18 cellular contexts compared by ENCODE assay signal in the genomic region with DNA sequence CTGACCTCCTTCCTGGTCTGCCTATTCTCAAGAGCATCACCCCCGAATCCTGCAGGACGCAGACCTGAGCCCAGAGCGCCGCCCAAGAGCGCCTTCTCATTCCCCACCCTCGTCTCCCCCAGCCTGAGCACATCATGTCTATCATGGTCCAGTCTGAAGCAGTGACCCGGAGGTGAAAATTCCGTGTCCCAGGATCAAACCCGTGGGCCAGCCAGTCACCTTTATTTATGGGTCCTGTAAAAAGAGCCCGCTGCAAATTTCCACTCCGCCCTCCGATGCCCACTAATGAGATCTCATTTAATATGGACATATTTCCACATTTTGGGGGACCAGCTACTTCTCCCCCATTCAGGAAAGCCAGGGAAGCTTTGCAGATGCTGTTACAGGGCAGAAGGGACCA.
DNase-seq lines count a peak whose midpoint lies in the region; ATAC-seq and TF ChIP-seq lines count a peak whose summit lies in the region.
"Had no signal": no experiment of that assay in that cellular context is flagged by ENCODE, and none has a peak within 500 bp of the region (broad histone marks: within the 10 kb centered on the region; RNA-seq: fewer than 3 reads in every experiment).

No MANE protein-coding gene starts in this region.

- H3K27ac Mint-ChIP-seq in nephron progenitor cell (peak overlapping the region; percentile 93), type B pancreatic cell (no peak overlapping the region), progenitor cell of endocrine pancreas (no peak overlapping the region)
- H3K27ac Mint-ChIP-seq: B cell; CD8-positive, alpha-beta T cell; H9 had no signal

- intact Hi-C loops in Right ventricle myocardium inferior (cut with DNase I), result no loop called here

- H3K27me3 Mint-ChIP-seq in nephron progenitor cell (ENCODE audit: low read depth, poor library complexity), result peaks cover 19% of the 10 kb centered on the region
- H3K27me3 Mint-ChIP-seq in type B pancreatic cell, result peaks cover 24% of the 10 kb centered on the region
- peaks cover 53% of the 10 kb centered on the region for H3K27me3 Mint-ChIP-seq in progenitor cell of endocrine pancreas

- no peak for TF ChIP-seq CTCF in right atrium auricular region (IDR thresholded peaks at IDR 0.05)
- TF ChIP-seq CTCF in nephron progenitor cell (IDR thresholded peaks at IDR 0.05), result no peak
- no peak for TF ChIP-seq CTCF in type B pancreatic cell (conservative IDR thresholded peaks at IDR 0.05)
- TF ChIP-seq CTCF in progenitor cell of endocrine pancreas (IDR thresholded peaks at IDR 0.05; ENCODE audit: unreplicated experiment), result no peak

- H3K36me3 ChIP-seq in right atrium auricular region, result no peaks in the 10 kb centered on the region
- H3K36me3 ChIP-seq: BLaER1 had no signal

- H3K4me3 Mint-ChIP-seq in nephron progenitor cell (peak overlapping the region; percentile 55), type B pancreatic cell (no peak overlapping the region), progenitor cell of endocrine pancreas (ENCODE audit: low read depth) (no peak overlapping the region)
- H3K4me3 Mint-ChIP-seq: B cell; CD4-positive, CD25-positive, alpha-beta regulatory T cell; CD8-positive, alpha-beta T cell; H9 had no signal

- H3K4me1 ChIP-seq in right atrium auricular region, result no peaks in the 10 kb centered on the region
- H3K4me1 ChIP-seq: BLaER1, Caco-2 had no signal

- no peaks in the 10 kb centered on the region for H3K36me3 Mint-ChIP-seq in nephron progenitor cell (ENCODE audit: low read depth)
- H3K36me3 Mint-ChIP-seq in type B pancreatic cell, result no peaks in the 10 kb centered on the region
- no peaks in the 10 kb centered on the region for H3K36me3 Mint-ChIP-seq in progenitor cell of endocrine pancreas (ENCODE audit: insufficient read depth)
- H3K36me3 Mint-ChIP-seq: CD4-positive, CD25-positive, alpha-beta regulatory T cell; CD8-positive, alpha-beta T cell had no signal

- ATAC-seq in Right ventricle myocardium inferior (no peak), GM21447 (IDR thresholded peaks at IDR 0.05; ENCODE audit: unreplicated experiment) (no peak)
- ATAC-seq: CD8-positive, alpha-beta T cell; HCT116 had no signal

- H3K9me3 ChIP-seq in right atrium auricular region, result no peaks in the 10 kb centered on the region
- H3K9me3 ChIP-seq: Caco-2 had no signal

- DNase-seq in right atrium auricular region (ENCODE audit: low spot score) (peak; percentile 28), Right ventricle myocardium inferior (ENCODE audit: missing footprints) (no peak), nephron progenitor cell (no peak), type B pancreatic cell (ENCODE audit: extremely low spot score, unreplicated experiment) (peak; percentile 44), progenitor cell of endocrine pancreas (ENCODE audit: low spot score, unreplicated experiment) (no peak)
- DNase-seq: Caco-2; CD4-positive, CD25-positive, alpha-beta regulatory T cell; CD8-positive, alpha-beta T cell; DMS153; DND-41; GM23248; H9 had no signal

- H3K27me3 ChIP-seq in right atrium auricular region, result no peaks in the 10 kb centered on the region
- H3K27me3 ChIP-seq: BLaER1 had no signal

- H3K4me1 Mint-ChIP-seq in nephron progenitor cell, result peaks cover 54% of the 10 kb centered on the region
- H3K4me1 Mint-ChIP-seq in type B pancreatic cell (ENCODE audit: unreplicated experiment), result peaks cover 15% of the 10 kb centered on the region
- H3K4me1 Mint-ChIP-seq in progenitor cell of endocrine pancreas (ENCODE audit: low read depth), result peaks cover 10% of the 10 kb centered on the region
- H3K4me1 Mint-ChIP-seq: B cell; CD4-positive, CD25-positive, alpha-beta regulatory T cell had no signal

- no peak overlapping the region for H3K4me3 ChIP-seq in right atrium auricular region
- H3K4me3 ChIP-seq: BLaER1, GM23248 had no signal

- no peak overlapping the region for H3K27ac ChIP-seq in right atrium auricular region
- H3K27ac ChIP-seq: 22Rv1, BLaER1, C4-2B, GM23248 had no signal

- no peaks in the 10 kb centered on the region for H3K9me3 Mint-ChIP-seq in nephron progenitor cell
- H3K9me3 Mint-ChIP-seq in type B pancreatic cell, result no peaks in the 10 kb centered on the region
- no peaks in the 10 kb centered on the region for H3K9me3 Mint-ChIP-seq in progenitor cell of endocrine pancreas (ENCODE audit: low read depth)
- H3K9me3 Mint-ChIP-seq: CD8-positive, alpha-beta T cell; H9 had no signal

Comparison
In these comparisons a context has a peak if more than half of its experiments do, and no peak if none do; other contexts are left out.
1. DNase-seq: peak in right atrium auricular region (single experiment) and type B pancreatic cell (single experiment); none in Right ventricle myocardium inferior (single experiment), nephron progenitor cell (single experiment) and progenitor cell of endocrine pancreas (single experiment).